1 cellular context compared by ENCODE assay signal in the genomic region with DNA sequence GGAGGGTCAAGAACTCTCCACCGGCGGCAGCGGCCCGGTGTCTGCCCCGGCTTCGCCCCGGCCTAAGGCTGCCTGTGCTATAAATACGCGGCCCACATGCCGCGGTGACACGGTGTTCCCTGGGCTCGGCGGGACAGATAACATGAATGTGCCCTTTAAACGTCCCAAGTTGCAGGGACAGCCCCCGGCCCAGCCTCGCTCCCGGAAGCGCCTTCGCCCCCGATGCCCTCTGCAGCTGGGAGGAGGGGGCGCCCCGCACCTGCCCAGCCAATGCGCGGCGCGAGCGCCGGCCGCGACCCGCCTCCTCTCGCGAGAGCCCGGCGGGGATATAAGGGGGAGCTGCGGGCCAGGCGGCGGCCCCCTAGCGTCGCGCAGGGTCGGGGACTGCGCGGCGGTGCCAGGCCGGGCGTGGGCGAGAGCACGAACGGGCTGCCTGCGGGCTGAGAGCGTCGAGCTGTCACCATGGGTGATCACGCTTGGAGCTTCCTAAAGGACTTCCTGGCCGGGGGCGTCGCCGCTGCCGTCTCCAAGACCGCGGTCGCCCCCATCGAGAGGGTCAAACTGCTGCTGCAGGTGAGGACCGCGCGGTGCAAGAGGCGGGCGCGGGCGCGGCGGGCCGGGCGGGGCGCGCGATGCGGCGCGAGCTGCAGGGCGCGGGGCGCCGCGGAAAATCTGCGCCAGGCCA.
TF ChIP-seq lines count a peak whose summit lies in the region.

Gene SLC25A4, plus strand, starts transcription at position 356 of the 685 bp plus-strand sequence. Its CDS starts 107 bp downstream, at position 463.

TF ChIP-seq in GM12878, 131 proteins besides CTCF, POLR2A, EP300 and RAD21 (continued from another document and continues in another):
- TF ChIP-seq USF1 (IDR thresholded peaks at IDR 0.05; ENCODE audit: borderline replicate concordance, extremely low read length, insufficient read depth, low read depth, low read length) (no peak), RCOR1 (conservative IDR thresholded peaks at IDR 0.05; ENCODE audit: low read depth, low read length) (peak; percentile 98), LARP7 (IDR thresholded peaks at IDR 0.05) (peak; percentile 86), JUNB (IDR thresholded peaks at IDR 0.05) (no peak), JUND (IDR thresholded peaks at IDR 0.05; ENCODE audit: low read depth, low read length) (no peak), TAF1 (IDR thresholded peaks at IDR 0.05; ENCODE audit: borderline replicate concordance, low read depth, low read length) (peak; percentile 90), MXI1 (IDR thresholded peaks at IDR 0.05; ENCODE audit: low read depth, low read length) (peak; percentile 69; the same call in 1 of the 2 replicates), SKIL (IDR thresholded peaks at IDR 0.05; ENCODE audit: low read depth, poor library complexity, severe bottlenecking) (no peak), CEBPB (IDR thresholded peaks at IDR 0.05; ENCODE audit: borderline replicate concordance in 1 of 2, low read depth in 2 of 2, low read length in 2 of 2) (no peak), EGR1 (IDR thresholded peaks at IDR 0.05; ENCODE audit: borderline replicate concordance in 1 of 2, low read depth in 2 of 2, low read length in 2 of 2) (peak; percentile 78 to 95), MTA2 (IDR thresholded peaks at IDR 0.05; ENCODE audit: low read depth) (no peak), ASH2L (IDR thresholded peaks at IDR 0.05; ENCODE audit: borderline replicate concordance, low read depth) (0 out of 2 replicates have a peak, but pooled peaks have one; percentile 38), MYC (IDR thresholded peaks at IDR 0.05; ENCODE audit: insufficient read depth, insufficient read length, insufficient replicate concordance, low read length, severe bottlenecking) (no peak), SREBF1 (IDR thresholded peaks at IDR 0.05; ENCODE audit: low read length) (no peak), ZSCAN29 (IDR thresholded peaks at IDR 0.05) (no peak), EZH2 (IDR thresholded peaks at IDR 0.05; ENCODE audit: borderline replicate concordance, control insufficient read depth, low read depth, low read length) (no peak), E2F8 (IDR thresholded peaks at IDR 0.05; ENCODE audit: low read depth, partially characterized antibody) (no peak), TBL1XR1 (IDR thresholded peaks at IDR 0.05; ENCODE audit: low read depth, low read length) (peak; percentile 39; the same call in 1 of the 2 replicates), CBX3 (IDR thresholded peaks at IDR 0.05; ENCODE audit: borderline replicate concordance, low read depth) (no peak), PAX8 (IDR thresholded peaks at IDR 0.05) (no peak), ZNF24 (IDR thresholded peaks at IDR 0.05) (peak; percentile 73; the same call in 1 of the 2 replicates), YY1 (IDR thresholded peaks at IDR 0.05; ENCODE audit: low read depth, low read length) (peak; percentile 32), EED (IDR thresholded peaks at IDR 0.05; ENCODE audit: low read depth) (no peak), RBBP5 (conservative IDR thresholded peaks at IDR 0.05) (no peak), HDGF (IDR thresholded peaks at IDR 0.05) (no peak), IKZF1 (conservative IDR thresholded peaks at IDR 0.05) (peak; percentile 84), POLR2AphosphoS5 (IDR thresholded peaks at IDR 0.05; ENCODE audit: low read length) (peak; percentile 97), KDM1A (IDR thresholded peaks at IDR 0.05; ENCODE audit: borderline replicate concordance) (no peak), SMAD5 (IDR thresholded peaks at IDR 0.05; ENCODE audit: low read depth) (peak; percentile 82), MLLT1 (IDR thresholded peaks at IDR 0.05) (no peak), RB1 (IDR thresholded peaks at IDR 0.05; ENCODE audit: borderline replicate concordance) (peak; percentile 82; the same call in 1 of the 2 replicates), BRCA1 (IDR thresholded peaks at IDR 0.05; ENCODE audit: low read depth, low read length) (peak; percentile 94), NRF1 (conservative IDR thresholded peaks at IDR 0.05; ENCODE audit: low read depth, low read length) (no peak), BCL3 (IDR thresholded peaks at IDR 0.05; ENCODE audit: borderline replicate concordance, insufficient read depth, low read depth, low read length, poor library complexity, severe bottlenecking) (peak; percentile 44), KLF5 (IDR thresholded peaks at IDR 0.05; ENCODE audit: partially characterized antibody) (peak; percentile 86), SP1 (IDR thresholded peaks at IDR 0.05; ENCODE audit: low read depth, low read length) (peak; percentile 75), RAD51 (IDR thresholded peaks at IDR 0.05) (no peak), DPF2 (IDR thresholded peaks at IDR 0.05) (peak; percentile 74), NFIC (IDR thresholded peaks at IDR 0.05; ENCODE audit: low read depth, low read length) (no peak), ZNF217 (IDR thresholded peaks at IDR 0.05) (peak; percentile 59; the same call in 1 of the 2 replicates)
- TF ChIP-seq, protein P1, sequence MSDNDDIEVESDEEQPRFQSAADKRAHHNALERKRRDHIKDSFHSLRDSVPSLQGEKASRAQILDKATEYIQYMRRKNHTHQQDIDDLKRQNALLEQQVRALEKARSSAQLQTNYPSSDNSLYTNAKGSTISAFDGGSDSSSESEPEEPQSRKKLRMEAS (IDR thresholded peaks at IDR 0.05; ENCODE audit: low read depth, low read length) = peak; percentile 70; the same call in 1 of the 2 replicates
- TF ChIP-seq, protein P2, sequence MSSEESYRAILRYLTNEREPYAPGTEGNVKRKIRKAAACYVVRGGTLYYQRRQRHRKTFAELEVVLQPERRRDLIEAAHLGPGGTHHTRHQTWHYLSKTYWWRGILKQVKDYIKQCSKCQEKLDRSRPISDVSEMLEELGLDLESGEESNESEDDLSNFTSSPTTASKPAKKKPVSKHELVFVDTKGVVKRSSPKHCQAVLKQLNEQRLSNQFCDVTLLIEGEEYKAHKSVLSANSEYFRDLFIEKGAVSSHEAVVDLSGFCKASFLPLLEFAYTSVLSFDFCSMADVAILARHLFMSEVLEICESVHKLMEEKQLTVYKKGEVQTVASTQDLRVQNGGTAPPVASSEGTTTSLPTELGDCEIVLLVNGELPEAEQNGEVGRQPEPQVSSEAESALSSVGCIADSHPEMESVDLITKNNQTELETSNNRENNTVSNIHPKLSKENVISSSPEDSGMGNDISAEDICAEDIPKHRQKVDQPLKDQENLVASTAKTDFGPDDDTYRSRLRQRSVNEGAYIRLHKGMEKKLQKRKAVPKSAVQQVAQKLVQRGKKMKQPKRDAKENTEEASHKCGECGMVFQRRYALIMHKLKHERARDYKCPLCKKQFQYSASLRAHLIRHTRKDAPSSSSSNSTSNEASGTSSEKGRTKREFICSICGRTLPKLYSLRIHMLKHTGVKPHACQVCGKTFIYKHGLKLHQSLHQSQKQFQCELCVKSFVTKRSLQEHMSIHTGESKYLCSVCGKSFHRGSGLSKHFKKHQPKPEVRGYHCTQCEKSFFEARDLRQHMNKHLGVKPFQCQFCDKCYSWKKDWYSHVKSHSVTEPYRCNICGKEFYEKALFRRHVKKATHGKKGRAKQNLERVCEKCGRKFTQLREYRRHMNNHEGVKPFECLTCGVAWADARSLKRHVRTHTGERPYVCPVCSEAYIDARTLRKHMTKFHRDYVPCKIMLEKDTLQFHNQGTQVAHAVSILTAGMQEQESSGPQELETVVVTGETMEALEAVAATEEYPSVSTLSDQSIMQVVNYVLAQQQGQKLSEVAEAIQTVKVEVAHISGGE (CRISPR knock-in tag; IDR thresholded peaks at IDR 0.05) = no peak
- TF ChIP-seq, protein P3, sequence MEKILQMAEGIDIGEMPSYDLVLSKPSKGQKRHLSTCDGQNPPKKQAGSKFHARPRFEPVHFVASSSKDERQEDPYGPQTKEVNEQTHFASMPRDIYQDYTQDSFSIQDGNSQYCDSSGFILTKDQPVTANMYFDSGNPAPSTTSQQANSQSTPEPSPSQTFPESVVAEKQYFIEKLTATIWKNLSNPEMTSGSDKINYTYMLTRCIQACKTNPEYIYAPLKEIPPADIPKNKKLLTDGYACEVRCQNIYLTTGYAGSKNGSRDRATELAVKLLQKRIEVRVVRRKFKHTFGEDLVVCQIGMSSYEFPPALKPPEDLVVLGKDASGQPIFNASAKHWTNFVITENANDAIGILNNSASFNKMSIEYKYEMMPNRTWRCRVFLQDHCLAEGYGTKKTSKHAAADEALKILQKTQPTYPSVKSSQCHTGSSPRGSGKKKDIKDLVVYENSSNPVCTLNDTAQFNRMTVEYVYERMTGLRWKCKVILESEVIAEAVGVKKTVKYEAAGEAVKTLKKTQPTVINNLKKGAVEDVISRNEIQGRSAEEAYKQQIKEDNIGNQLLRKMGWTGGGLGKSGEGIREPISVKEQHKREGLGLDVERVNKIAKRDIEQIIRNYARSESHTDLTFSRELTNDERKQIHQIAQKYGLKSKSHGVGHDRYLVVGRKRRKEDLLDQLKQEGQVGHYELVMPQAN (conservative IDR thresholded peaks at IDR 0.05) = peak; percentile 78
- TF ChIP-seq, protein P4, sequence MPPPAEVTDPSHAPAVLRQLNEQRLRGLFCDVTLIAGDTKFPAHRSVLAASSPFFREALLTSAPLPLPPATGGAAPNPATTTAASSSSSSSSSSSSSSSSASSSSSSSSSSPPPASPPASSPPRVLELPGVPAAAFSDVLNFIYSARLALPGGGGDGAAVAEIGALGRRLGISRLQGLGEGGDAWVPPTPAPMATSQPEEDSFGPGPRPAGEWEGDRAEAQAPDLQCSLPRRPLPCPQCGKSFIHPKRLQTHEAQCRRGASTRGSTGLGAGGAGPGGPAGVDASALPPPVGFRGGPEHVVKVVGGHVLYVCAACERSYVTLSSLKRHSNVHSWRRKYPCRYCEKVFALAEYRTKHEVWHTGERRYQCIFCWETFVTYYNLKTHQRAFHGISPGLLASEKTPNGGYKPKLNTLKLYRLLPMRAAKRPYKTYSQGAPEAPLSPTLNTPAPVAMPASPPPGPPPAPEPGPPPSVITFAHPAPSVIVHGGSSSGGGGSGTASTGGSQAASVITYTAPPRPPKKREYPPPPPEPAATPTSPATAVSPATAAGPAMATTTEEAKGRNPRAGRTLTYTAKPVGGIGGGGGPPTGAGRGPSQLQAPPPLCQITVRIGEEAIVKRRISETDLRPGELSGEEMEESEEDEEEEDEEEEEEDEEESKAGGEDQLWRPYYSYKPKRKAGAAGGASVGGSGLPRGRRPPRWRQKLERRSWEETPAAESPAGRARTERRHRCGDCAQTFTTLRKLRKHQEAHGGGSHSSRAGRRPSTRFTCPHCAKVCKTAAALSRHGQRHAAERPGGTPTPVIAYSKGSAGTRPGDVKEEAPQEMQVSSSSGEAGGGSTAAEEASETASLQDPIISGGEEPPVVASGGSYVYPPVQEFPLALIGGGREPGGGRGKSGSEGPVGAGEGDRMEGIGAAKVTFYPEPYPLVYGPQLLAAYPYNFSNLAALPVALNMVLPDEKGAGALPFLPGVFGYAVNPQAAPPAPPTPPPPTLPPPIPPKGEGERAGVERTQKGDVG (CRISPR knock-in tag; IDR thresholded peaks at IDR 0.05) = no peak
